In the genomic region with DNA sequence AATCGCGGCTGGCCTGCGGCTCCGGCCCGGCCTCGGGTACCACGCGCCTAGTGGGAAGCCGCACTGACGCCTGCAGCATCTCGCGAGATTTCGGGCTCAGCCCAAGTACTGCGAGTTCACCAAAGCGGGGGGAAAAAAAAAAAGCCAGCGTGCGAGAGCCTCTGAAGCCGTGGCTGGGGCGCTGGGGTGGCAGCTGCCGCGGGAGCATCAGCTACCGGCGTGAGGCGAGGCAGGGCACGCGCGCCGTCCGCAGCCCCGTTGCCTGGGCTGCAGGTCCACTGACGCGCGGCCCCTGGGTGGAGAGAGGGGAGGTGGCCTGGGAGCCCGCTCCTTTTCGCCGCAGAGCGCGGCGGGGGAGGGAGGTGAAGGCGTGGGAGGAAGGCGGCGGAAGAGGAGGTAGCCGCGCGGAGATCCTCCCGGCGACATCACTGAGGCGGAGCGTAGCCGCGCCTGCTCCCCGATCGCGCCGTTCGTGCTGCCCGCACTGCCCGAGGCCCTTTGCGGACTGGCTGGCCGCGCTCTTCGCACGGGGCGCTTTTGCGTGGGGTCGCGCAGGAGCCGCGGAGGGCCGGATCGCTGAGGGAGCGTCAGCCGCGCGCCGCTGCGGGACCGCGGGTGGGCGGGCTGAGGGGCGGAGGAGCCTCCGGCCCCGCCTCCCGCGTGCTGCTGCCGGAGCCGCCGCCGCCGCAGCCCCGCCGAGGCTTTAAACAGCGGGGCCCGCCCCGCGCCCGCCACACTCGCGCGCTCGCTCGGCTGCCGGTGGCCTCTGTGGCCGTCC, we compare ENCODE assay signal across 8 cellular contexts. TPM values are rescaled to one million over a fixed set of nuclear protein-coding genes. Genes with fewer than 3 reads are reported as not detected.
DNase-seq lines count a peak whose midpoint lies in the region; TF ChIP-seq lines count a peak whose summit lies in the region.

A gene (plus strand): TSS at position 734 of the 778 bp plus-strand sequence. CDS start 189 bp downstream, outside the sequence.

- H3K27ac ChIP-seq in SK-N-SH (ENCODE audit: low read depth in 2 of 2, low read length in 1 of 2), result peak within 1 kb of the TSS; percentile 87 to 98

- H4K20me1 ChIP-seq in SK-N-SH (ENCODE audit: insufficient read depth), result peaks cover 19% of the 10 kb centered on the region

- H3K4me3 Mint-ChIP-seq in HFFc6, result peak within 1 kb of the TSS; percentile 89

- H3K27ac Mint-ChIP-seq in HFFc6, result peak within 1 kb of the TSS; percentile 85

- H3K79me2 ChIP-seq in SK-N-SH (ENCODE audit: insufficient read depth), result peaks cover 81% of the 10 kb centered on the region

- peaks cover 6 to 18% of the 10 kb centered on the region in 2 experiments; a peak in 3 of 4 replicates for H3K4me1 ChIP-seq in SK-N-SH (ENCODE audit: control insufficient read depth in 1 of 2, insufficient read depth in 2 of 2, low read depth in 1 of 2, low read length in 1 of 2)

- TF ChIP-seq CTCF in GM06990 (IDR thresholded peaks at IDR 0.05; ENCODE audit: insufficient read depth, low read length, poor library complexity, severe bottlenecking), result no peak
- TF ChIP-seq CTCF in HFFc6 (IDR thresholded peaks at IDR 0.05), result no peak
- TF ChIP-seq CTCF in SK-N-SH (IDR thresholded peaks at IDR 0.05), result no peak

- peaks cover 7% of the 10 kb centered on the region for H3K36me3 Mint-ChIP-seq in HFFc6 (ENCODE audit: low read depth)

- H3K27me3 ChIP-seq in GM06990 (replicated peaks; ENCODE audit: control insufficient read depth, insufficient read depth, low read length) (no peaks in the 10 kb centered on the region), SK-N-SH (ENCODE audit: insufficient read depth) (no peaks in the 10 kb centered on the region)

- H3K9ac ChIP-seq in SK-N-SH, result peak within 1 kb of the TSS; percentile 76

- no peaks in the 10 kb centered on the region for H3K9me3 Mint-ChIP-seq in HFFc6

- TF ChIP-seq EP300 in SK-N-SH (IDR thresholded peaks at IDR 0.05; ENCODE audit: borderline replicate concordance in 1 of 2, low read depth in 1 of 2, low read length in 1 of 2), result no peak; a peak in 1 of 4 replicates

- H3K36me3 ChIP-seq in GM06990 (ENCODE audit: control insufficient read depth, insufficient read depth, low read length), result no peaks in the 10 kb centered on the region
- H3K36me3 ChIP-seq in SK-N-SH (replicated peaks in 1 of 2; ENCODE audit: control insufficient read depth in 1 of 2, insufficient read depth in 2 of 2, low read length in 1 of 2), result no peaks in the 10 kb centered on the region

- H3K9me3 ChIP-seq in SK-N-SH, result no peaks in the 10 kb centered on the region

- peaks cover 49% of the 10 kb centered on the region for H3K4me1 Mint-ChIP-seq in HFFc6 (ENCODE audit: low read depth)

- peak within 1 kb of the TSS; percentile 79 for H3K4me3 ChIP-seq in GM06990 (replicated peaks; ENCODE audit: low read depth, low read length)
- H3K4me3 ChIP-seq in SK-N-SH (ENCODE audit: low read depth in 2 of 2, low read length in 1 of 2), result peak within 1 kb of the TSS; percentile 80 to 86

- CTCF ChIA-PET in SK-N-SH (lab: Yijun Ruan, JAX), result interaction anchor here (0.7 to 2.8 kb wide), 12 partner anchors 10 to 207 kb away, joined by 3 to 8 read pairs (median 4); no protein-coding TSS in a partner anchor

- WGBS in SK-N-SH (ENCODE audit: low lambda C conversion rate), result 3% methylated on average over 7 of the region's 104 CpGs

- peak; percentile 95 for DNase-seq in GM06990 (ENCODE audit: extremely low read depth, insufficient read length)
- peak; percentile 91 for DNase-seq in HFFc6
- DNase-seq in NAMALWA (ENCODE audit: low spot score), result peak; percentile 95
- DNase-seq in SK-N-SH, result peak; percentile 92
- peak; percentile 89 for DNase-seq in activated naive CD4-positive, alpha-beta T cell treated with anti-CD3 and anti-CD28 coated beads, Interleukin-2, amount 50 U/mL, for 16 hours
- DNase-seq in globus pallidus (ENCODE audit: low spot score), result peak; percentile 91
- peak in 55 of 56 donors; percentile 59 to 98 (median 89) for DNase-seq in nucleus accumbens (lab: John Stamatoyannopoulos, UW)
- peak; percentile 90 for DNase-seq in superior temporal gyrus (ENCODE audit: extremely low spot score)

- no peaks in the 10 kb centered on the region for H3K27me3 Mint-ChIP-seq in HFFc6 (ENCODE audit: insufficient read depth)

- no peak for TF ChIP-seq RAD21 in SK-N-SH (IDR thresholded peaks at IDR 0.05; ENCODE audit: low read length)

- no peaks in the 10 kb centered on the region for H3K9me2 ChIP-seq in SK-N-SH

- peak within 1 kb of the TSS; percentile 93 for H3K4me2 ChIP-seq in SK-N-SH

- POLR2A ChIA-PET in SK-N-SH (lab: Yijun Ruan, JAX), result interaction anchor here (1.0 kb wide), 2 partner anchors 47 to 207 kb away, joined by 3 read pairs; no protein-coding TSS in a partner anchor

- no peaks in the 10 kb centered on the region for H3F3A ChIP-seq in SK-N-SH (replicated peaks; ENCODE audit: insufficient read depth)

- peak within 1 kb of the TSS; percentile 80 for H2AFZ ChIP-seq in SK-N-SH (ENCODE audit: low read depth)

TF ChIP-seq in SK-N-SH, 30 proteins besides CTCF, POLR2A, EP300 and RAD21 (continues in another document):
- no peak for TF ChIP-seq FOXM1 (IDR thresholded peaks at IDR 0.05; ENCODE audit: low read depth)
- TF ChIP-seq, protein P1, sequence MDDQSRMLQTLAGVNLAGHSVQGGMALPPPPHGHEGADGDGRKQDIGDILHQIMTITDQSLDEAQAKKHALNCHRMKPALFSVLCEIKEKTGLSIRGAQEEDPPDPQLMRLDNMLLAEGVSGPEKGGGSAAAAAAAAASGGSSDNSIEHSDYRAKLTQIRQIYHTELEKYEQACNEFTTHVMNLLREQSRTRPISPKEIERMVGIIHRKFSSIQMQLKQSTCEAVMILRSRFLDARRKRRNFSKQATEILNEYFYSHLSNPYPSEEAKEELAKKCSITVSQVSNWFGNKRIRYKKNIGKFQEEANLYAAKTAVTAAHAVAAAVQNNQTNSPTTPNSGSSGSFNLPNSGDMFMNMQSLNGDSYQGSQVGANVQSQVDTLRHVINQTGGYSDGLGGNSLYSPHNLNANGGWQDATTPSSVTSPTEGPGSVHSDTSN (IDR thresholded peaks at IDR 0.05), result peak; percentile 3; the same call in 1 of the 2 replicates
- peak; percentile 77; the same call in 1 of the 2 replicates for TF ChIP-seq SIN3A (IDR thresholded peaks at IDR 0.05; ENCODE audit: borderline replicate concordance, low read depth, low read length)
- no peak for TF ChIP-seq TCF12 (IDR thresholded peaks at IDR 0.05)
- no peak for TF ChIP-seq GATA2 (CRISPR knock-in tag; IDR thresholded peaks at IDR 0.05)
- TF ChIP-seq EZH2phosphoT487 (IDR thresholded peaks at IDR 0.05; ENCODE audit: borderline replicate concordance, low read depth), result no peak
- TF ChIP-seq, protein P2, sequence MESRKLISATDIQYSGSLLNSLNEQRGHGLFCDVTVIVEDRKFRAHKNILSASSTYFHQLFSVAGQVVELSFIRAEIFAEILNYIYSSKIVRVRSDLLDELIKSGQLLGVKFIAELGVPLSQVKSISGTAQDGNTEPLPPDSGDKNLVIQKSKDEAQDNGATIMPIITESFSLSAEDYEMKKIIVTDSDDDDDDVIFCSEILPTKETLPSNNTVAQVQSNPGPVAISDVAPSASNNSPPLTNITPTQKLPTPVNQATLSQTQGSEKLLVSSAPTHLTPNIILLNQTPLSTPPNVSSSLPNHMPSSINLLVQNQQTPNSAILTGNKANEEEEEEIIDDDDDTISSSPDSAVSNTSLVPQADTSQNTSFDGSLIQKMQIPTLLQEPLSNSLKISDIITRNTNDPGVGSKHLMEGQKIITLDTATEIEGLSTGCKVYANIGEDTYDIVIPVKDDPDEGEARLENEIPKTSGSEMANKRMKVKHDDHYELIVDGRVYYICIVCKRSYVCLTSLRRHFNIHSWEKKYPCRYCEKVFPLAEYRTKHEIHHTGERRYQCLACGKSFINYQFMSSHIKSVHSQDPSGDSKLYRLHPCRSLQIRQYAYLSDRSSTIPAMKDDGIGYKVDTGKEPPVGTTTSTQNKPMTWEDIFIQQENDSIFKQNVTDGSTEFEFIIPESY (IDR thresholded peaks at IDR 0.05; ENCODE audit: borderline replicate concordance, low read depth), result peak; percentile 98
- no peak for TF ChIP-seq NFIC (IDR thresholded peaks at IDR 0.05; ENCODE audit: borderline replicate concordance)
- no peak for TF ChIP-seq FOXJ3 (CRISPR knock-in tag; IDR thresholded peaks at IDR 0.05)
- peak; percentile 36; the same call in 1 of the 2 replicates for TF ChIP-seq ELF1 (IDR thresholded peaks at IDR 0.05)
- TF ChIP-seq TAF1 (IDR thresholded peaks at IDR 0.05; ENCODE audit: borderline replicate concordance, low read depth, low read length), result peak; percentile 57; the same call in 1 of the 2 replicates
- TF ChIP-seq CHD2 (IDR thresholded peaks at IDR 0.05; ENCODE audit: low read length, partially characterized antibody), result peak; percentile 99
- TF ChIP-seq RCOR1 (IDR thresholded peaks at IDR 0.05; ENCODE audit: low read length), result no peak
- peak; percentile 85 for TF ChIP-seq MXI1 (IDR thresholded peaks at IDR 0.05; ENCODE audit: low read depth, low read length)
- TF ChIP-seq, protein P3, sequence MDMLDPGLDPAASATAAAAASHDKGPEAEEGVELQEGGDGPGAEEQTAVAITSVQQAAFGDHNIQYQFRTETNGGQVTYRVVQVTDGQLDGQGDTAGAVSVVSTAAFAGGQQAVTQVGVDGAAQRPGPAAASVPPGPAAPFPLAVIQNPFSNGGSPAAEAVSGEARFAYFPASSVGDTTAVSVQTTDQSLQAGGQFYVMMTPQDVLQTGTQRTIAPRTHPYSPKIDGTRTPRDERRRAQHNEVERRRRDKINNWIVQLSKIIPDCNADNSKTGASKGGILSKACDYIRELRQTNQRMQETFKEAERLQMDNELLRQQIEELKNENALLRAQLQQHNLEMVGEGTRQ (IDR thresholded peaks at IDR 0.05; ENCODE audit: borderline replicate concordance, low read depth, low read length), result no peak
- TF ChIP-seq POLR2AphosphoS5 (IDR thresholded peaks at IDR 0.05; ENCODE audit: low read depth, low read length), result peak; percentile 77
- peak; percentile 56 for TF ChIP-seq GABPA (IDR thresholded peaks at IDR 0.05; ENCODE audit: low read depth)
- TF ChIP-seq NRF1 (IDR thresholded peaks at IDR 0.05; ENCODE audit: low read depth, low read length), result no peak
- 0 out of 2 replicates have a peak, but pooled peaks have one; percentile 57 for TF ChIP-seq YY1 (IDR thresholded peaks at IDR 0.05; ENCODE audit: low read depth)
- no peak for TF ChIP-seq TEAD4 (IDR thresholded peaks at IDR 0.05; ENCODE audit: borderline replicate concordance, insufficient read depth)

RNA-seq across cellular contexts. Expression of the gene that starts here (rescaled TPM):
- total RNA-seq in HFFc6 (2021; fragmentation: NEBNext Ultra II Directional; extraction: Animal tissue kit (Norgen Biotek cat#: 25700)), result 10 to 100 TPM; 14.8 to 17.9 (median 16.1) TPM
- 5.6 and 6.4 TPM in 2 replicates for polyA plus RNA-seq in SK-N-SH (2012; rRNA removed)
- 6.4 and 6.6 TPM in 2 replicates for polyA plus RNA-seq in SK-N-SH (2012; cell fraction: cytosol; rRNA removed)
- polyA plus RNA-seq in SK-N-SH (2012; cell fraction: nucleus; rRNA removed), result 3.4 and 5.4 TPM in 2 replicates

Comparison
In these comparisons a context has a peak if more than half of its experiments do, and no peak if none do; other contexts are left out.
1. Peak in every context shown above with its lines: DNase-seq, H3K4me3 ChIP-seq and H3K27ac ChIP-seq.